In genomic region chr2:46134531-46135229, GRCh38 we compare ENCODE assay signal across 12 cellular contexts.
DNase-seq lines count a peak whose midpoint lies in the region; ATAC-seq, FAIRE-seq and TF ChIP-seq lines count a peak whose summit lies in the region.
"Had no signal": no experiment of that assay in that cellular context is flagged by ENCODE, and none has a peak within 500 bp of the region (broad histone marks: within the 10 kb centered on the region; RNA-seq: fewer than 3 reads in every experiment).

No MANE protein-coding gene starts in this region.

- no peak overlapping the region for H3K4me3 ChIP-seq in ascending aorta
- no peak overlapping the region for H3K4me3 ChIP-seq in skeletal muscle tissue (ENCODE audit: low read length in 3 of 3)

- H3K4me3 Mint-ChIP-seq in activated naive CD8-positive, alpha-beta T cell treated with anti-CD3 and anti-CD28 coated beads, Interleukin-2, amount 50 U/mL, for 24 hours: no peak overlapping the region
- H3K4me3 Mint-ChIP-seq: H9 had no signal

- H3K4me1 ChIP-seq in ascending aorta: peaks cover 9 to 55% of the 10 kb centered on the region in 2 donors
- peaks cover 8 to 13% (median 9%) of the 10 kb centered on the region in 3 donors for H3K4me1 ChIP-seq in skeletal muscle tissue (ENCODE audit: control insufficient read depth in 3 of 3, insufficient read depth in 3 of 3, low read length in 3 of 3)

- FAIRE-seq in HTR-8/SVneo (lab: Jason Lieb, UNC) (peak; percentile 62), D721Med (lab: Jason Lieb, UNC) (no peak)
- FAIRE-seq: colon had no signal

- H3K27me3 Mint-ChIP-seq in activated naive CD8-positive, alpha-beta T cell treated with anti-CD3 and anti-CD28 coated beads, Interleukin-2, amount 50 U/mL, for 24 hours: no peaks in the 10 kb centered on the region

- no peaks in the 10 kb centered on the region for H3K9me3 Mint-ChIP-seq in activated naive CD8-positive, alpha-beta T cell treated with anti-CD3 and anti-CD28 coated beads, Interleukin-2, amount 50 U/mL, for 24 hours
- H3K9me3 Mint-ChIP-seq: H9 had no signal

- H3K9me3 ChIP-seq in ascending aorta (no peaks in the 10 kb centered on the region), skeletal muscle tissue (ENCODE audit: control insufficient read depth in 3 of 3, low read length in 3 of 3) (no peaks in the 10 kb centered on the region)

- TF ChIP-seq CTCF in ascending aorta (IDR thresholded peaks at IDR 0.05): no peak
- no peak for TF ChIP-seq CTCF in D721Med (IDR thresholded peaks at IDR 0.05; ENCODE audit: insufficient read depth, missing control alignments)

- peak; percentile 84 for ATAC-seq in left ventricle myocardium superior
- ATAC-seq in activated naive CD8-positive, alpha-beta T cell treated with anti-CD3 and anti-CD28 coated beads, Interleukin-2, amount 50 U/mL, for 24 hours: no peak
- no peak for ATAC-seq in GM21515 (IDR thresholded peaks at IDR 0.05; ENCODE audit: unreplicated experiment)
- ATAC-seq in GM19467 (IDR thresholded peaks at IDR 0.05; ENCODE audit: unreplicated experiment): no peak

- intact Hi-C loops in ascending aorta (cut with DNase I): loop anchor here (5.0 kb wide), 1 partner anchor 37 kb away; no protein-coding TSS in a partner anchor
- intact Hi-C loops in left ventricle myocardium superior (cut with micrococcal nuclease): no loop called here

- no peak overlapping the region for H3K9ac ChIP-seq in skeletal muscle tissue (ENCODE audit: low read depth in 1 of 3, low read length in 3 of 3)

- H3K27ac Mint-ChIP-seq in activated naive CD8-positive, alpha-beta T cell treated with anti-CD3 and anti-CD28 coated beads, Interleukin-2, amount 50 U/mL, for 24 hours: no peak overlapping the region
- H3K27ac Mint-ChIP-seq: H9 had no signal

- no peaks in the 10 kb centered on the region for H3K36me3 Mint-ChIP-seq in activated naive CD8-positive, alpha-beta T cell treated with anti-CD3 and anti-CD28 coated beads, Interleukin-2, amount 50 U/mL, for 24 hours (ENCODE audit: low read depth)

- DNase-seq in HTR-8/SVneo (ENCODE audit: insufficient read length, low spot score) (no peak), ascending aorta (ENCODE audit: low spot score in 2 of 2) (peak in 1 of 2 donors; percentile 76), left ventricle myocardium superior (peak; percentile 60), D721Med (ENCODE audit: insufficient read length, low spot score) (no peak)
- DNase-seq in activated naive CD8-positive, alpha-beta T cell treated with anti-CD3 and anti-CD28 coated beads, Interleukin-2, amount 50 U/mL, for 24 hours: no peak
- DNase-seq: DMS53, H9, NCI-H2081 treated with DMSO at 0.1 percent for 48 hours had no signal

- no peaks in the 10 kb centered on the region for H3K4me1 Mint-ChIP-seq in activated naive CD8-positive, alpha-beta T cell treated with anti-CD3 and anti-CD28 coated beads, Interleukin-2, amount 50 U/mL, for 24 hours

- no peaks in the 10 kb centered on the region for H3K27me3 ChIP-seq in ascending aorta
- no peaks in the 10 kb centered on the region for H3K27me3 ChIP-seq in skeletal muscle tissue (ENCODE audit: control insufficient read depth in 3 of 3, insufficient read depth in 3 of 3, low read length in 3 of 3)

- H3K27ac ChIP-seq in ascending aorta (peak overlapping the region; percentile 82 to 89), skeletal muscle tissue (ENCODE audit: low read depth, low read length) (peak overlapping the region; percentile 48)

- H3K36me3 ChIP-seq in ascending aorta (no peaks in the 10 kb centered on the region), skeletal muscle tissue (ENCODE audit: control insufficient read depth in 3 of 3, insufficient read depth in 3 of 3, low read length in 3 of 3) (no peaks in the 10 kb centered on the region)
